ENCODE assay signal across 30 cellular contexts in the genomic region with DNA sequence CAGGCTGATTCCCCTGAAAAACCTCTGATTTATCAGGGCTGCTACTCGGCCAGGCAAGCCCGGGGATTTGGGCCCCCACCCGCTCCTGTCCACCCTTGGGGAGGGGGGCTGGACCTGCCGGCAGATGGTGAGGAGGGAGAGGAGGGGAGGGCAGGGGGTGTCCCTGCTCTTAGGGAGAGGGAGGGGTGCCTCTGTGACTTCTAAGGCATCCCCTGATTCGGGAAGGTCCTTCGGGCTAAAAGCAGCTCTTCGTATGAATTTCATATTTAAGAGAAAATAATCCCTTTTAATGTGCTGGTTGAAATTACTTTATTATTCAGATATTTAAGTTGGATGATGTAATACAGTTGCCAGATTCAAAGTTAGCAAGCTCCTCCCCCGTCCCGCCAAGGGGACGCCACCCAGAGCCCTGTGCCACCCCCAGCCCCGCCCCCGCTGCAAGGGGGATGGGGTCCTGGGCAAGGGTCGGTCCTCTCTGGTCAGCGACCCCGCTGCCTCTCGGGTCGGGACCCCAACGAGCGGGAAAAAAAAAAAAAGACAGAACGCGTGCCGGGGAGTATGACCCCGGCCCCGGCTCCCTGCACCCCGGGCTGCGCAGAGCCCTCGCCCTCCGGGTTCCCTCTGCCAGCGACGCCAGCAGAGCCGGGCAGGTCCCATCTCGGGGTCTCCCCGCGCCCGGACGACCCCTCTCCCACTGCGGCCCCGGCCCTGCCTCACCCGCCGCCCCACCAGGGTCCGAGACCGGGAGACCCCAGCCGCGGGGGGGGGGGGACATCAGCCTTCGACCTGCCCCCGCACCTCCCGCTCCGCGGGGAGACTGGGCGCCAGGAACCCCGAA. TPM values are rescaled to one million over a fixed set of nuclear protein-coding genes. Genes with fewer than 3 reads are reported as not detected.
DNase-seq lines count a peak whose midpoint lies in the region; ATAC-seq and TF ChIP-seq lines count a peak whose summit lies in the region.
"Had no signal": no experiment of that assay in that cellular context is flagged by ENCODE, and none has a peak within 500 bp of the region (broad histone marks: within the 10 kb centered on the region; RNA-seq: fewer than 3 reads in every experiment).

No MANE protein-coding gene starts in this region.

- H3K27ac ChIP-seq in A673 (ENCODE audit: low read depth, low read length, poor library complexity, severe bottlenecking) (no peak overlapping the region), GM23338 (ENCODE audit: low read depth) (no peak overlapping the region)
- H3K27ac ChIP-seq: heart right ventricle, RWPE1, testis had no signal

- H3K4me3 ChIP-seq in A673 (ENCODE audit: low read depth, low read length, poor library complexity, severe bottlenecking) (peak overlapping the region; percentile 33), GM23338 (peak overlapping the region; percentile 58), fibroblast of the aortic adventitia (ENCODE audit: low read depth, low read length) (no peak overlapping the region)
- H3K4me3 ChIP-seq: heart right ventricle had no signal

- CTCF ChIA-PET in A673 (lab: Charles Lee) = interaction anchor here (0.6 kb wide), 1 partner anchor 109 kb away, joined by 7 read pairs; no protein-coding TSS in a partner anchor

- H3K27me3 Mint-ChIP-seq in GM23338 (ENCODE audit: insufficient read depth, low read depth, poor library complexity) = peaks cover 76% of the 10 kb centered on the region

- BruUV-seq in A673 (replicated peaks; lab: Mats Ljungman, UMichigan) = no TSS peak

- peak overlapping the region; percentile 51 for H3K4me3 Mint-ChIP-seq in GM23338
- H3K4me3 Mint-ChIP-seq: activated B cell treated with CpG ODN at 0.5 μM for 24 hours; activated CD8-positive, alpha-beta T cell treated with anti-CD3 and anti-CD28 coated beads for 36 hours; activated naive CD8-positive, alpha-beta T cell treated with anti-CD3 and anti-CD28 coated beads for 36 hours; immature natural killer cell; stimulated activated effector memory CD8-positive, alpha-beta T cell treated with anti-CD3 and anti-CD28 coated beads, Interleukin-12 subunit alpha, Interleukin-12 subunit beta, amount 100 ng/mL, for 72 hours had no signal

- H3K27me3 ChIP-seq in A673 (replicated peaks; ENCODE audit: insufficient read depth, low read depth, low read length, poor library complexity) (peaks cover 58% of the 10 kb centered on the region), GM23338 (ENCODE audit: insufficient read depth) (peaks cover 74% of the 10 kb centered on the region)
- H3K27me3 ChIP-seq: testis had no signal

- intact Hi-C loops in A673 (cut with micrococcal nuclease; ENCODE audit: unreplicated experiment) = no loop called here

- no peaks in the 10 kb centered on the region; the same call in 1 of the 2 replicates for H4K20me1 ChIP-seq in GM23338 (replicated peaks; ENCODE audit: insufficient read depth)

- POLR2A ChIA-PET in A673 (lab: Charles Lee; ENCODE audit: low non-redundant PET) = no interaction called here

- no peak for DNase-seq in A673 (ENCODE audit: low spot score)
- DNase-seq in GM23338 (ENCODE audit: low spot score) = peak; percentile 44
- peak; percentile 30 for DNase-seq in OCI-M1 (lab: John Stamatoyannopoulos, UW)
- peak; percentile 14 for DNase-seq in fibroblast of the aortic adventitia (ENCODE audit: low read depth)
- DNase-seq in NCI-H2196 (lab: John Stamatoyannopoulos, UW; ENCODE audit: unreplicated experiment) = no peak
- DNase-seq in stimulated activated CD4-positive, alpha-beta T cell treated with anti-CD3 and anti-CD28 coated beads, Interleukin-12 subunit alpha, Interleukin-12 subunit beta, amount 100 ng/mL, for 4 hours = no peak
- DNase-seq in activated CD4-positive, alpha-beta T cell treated with anti-CD3 and anti-CD28 coated beads, Interleukin-2, amount 50 U/mL, for 48 hours = no peak
- DNase-seq: activated B cell treated with CpG ODN at 0.5 μM for 24 hours; activated CD8-positive, alpha-beta T cell treated with anti-CD3 and anti-CD28 coated beads for 36 hours; activated effector memory CD4-positive, alpha-beta T cell treated with Interleukin-2 at 50 U/mL for 16 hours; activated naive CD8-positive, alpha-beta T cell treated with anti-CD3 and anti-CD28 coated beads for 36 hours; Calu3; heart right ventricle; immature natural killer cell; KG1; naive B cell; NCI-H1436; occipital lobe; small intestine; stimulated activated CD4-positive, alpha-beta T cell treated with anti-CD3 and anti-CD28 coated beads, Interleukin-2, amount 100 ng/mL, for 48 hours; testis had no signal

- H3K79me2 ChIP-seq in GM23338 (replicated peaks; ENCODE audit: insufficient read depth) = no peaks in the 10 kb centered on the region

- peak overlapping the region; percentile 79 for H3K4me2 ChIP-seq in GM23338

- H3K36me3 ChIP-seq in A673 (ENCODE audit: insufficient read depth, low read length, poor library complexity, severe bottlenecking) (no peaks in the 10 kb centered on the region), GM23338 (ENCODE audit: insufficient read depth) (no peaks in the 10 kb centered on the region)
- H3K36me3 ChIP-seq: heart right ventricle had no signal

- H3F3A ChIP-seq in GM23338 (replicated peaks; ENCODE audit: low read depth) = no peaks in the 10 kb centered on the region; the same call in 1 of the 2 replicates

- no peak overlapping the region for H3K27ac Mint-ChIP-seq in GM23338
- H3K27ac Mint-ChIP-seq: activated B cell treated with CpG ODN at 0.5 μM for 24 hours; activated CD8-positive, alpha-beta T cell treated with anti-CD3 and anti-CD28 coated beads for 36 hours; activated naive CD8-positive, alpha-beta T cell treated with anti-CD3 and anti-CD28 coated beads for 36 hours; CD14-positive monocyte; immature natural killer cell; naive B cell; stimulated activated effector memory CD8-positive, alpha-beta T cell treated with anti-CD3 and anti-CD28 coated beads, Interleukin-12 subunit alpha, Interleukin-12 subunit beta, amount 100 ng/mL, for 72 hours had no signal

- no peaks in the 10 kb centered on the region for H3K36me3 Mint-ChIP-seq in GM23338 (ENCODE audit: low read depth)
- H3K36me3 Mint-ChIP-seq: activated naive CD8-positive, alpha-beta T cell treated with anti-CD3 and anti-CD28 coated beads for 36 hours; immature natural killer cell; naive B cell; stimulated activated effector memory CD8-positive, alpha-beta T cell treated with anti-CD3 and anti-CD28 coated beads, Interleukin-12 subunit alpha, Interleukin-12 subunit beta, amount 100 ng/mL, for 72 hours had no signal

- H3K9me3 Mint-ChIP-seq in GM23338 = no peaks in the 10 kb centered on the region
- H3K9me3 Mint-ChIP-seq: activated B cell treated with CpG ODN at 0.5 μM for 24 hours; activated CD8-positive, alpha-beta T cell treated with anti-CD3 and anti-CD28 coated beads for 36 hours; activated naive CD8-positive, alpha-beta T cell treated with anti-CD3 and anti-CD28 coated beads for 36 hours; naive B cell; stimulated activated effector memory CD8-positive, alpha-beta T cell treated with anti-CD3 and anti-CD28 coated beads, Interleukin-12 subunit alpha, Interleukin-12 subunit beta, amount 100 ng/mL, for 72 hours had no signal

- peaks cover 26% of the 10 kb centered on the region for H3K4me1 Mint-ChIP-seq in GM23338
- H3K4me1 Mint-ChIP-seq: CD14-positive monocyte, immature natural killer cell had no signal

- 0 out of 2 replicates have a peak overlapping the region, but pooled peaks have one; percentile 43 for H2AFZ ChIP-seq in GM23338

- TF ChIP-seq CTCF in A673 (conservative IDR thresholded peaks at IDR 0.05; ENCODE audit: low read depth, low read length) (no peak), GM23338 (conservative IDR thresholded peaks at IDR 0.05; ENCODE audit: low read depth in 2 of 2) (no peak), fibroblast of the aortic adventitia (IDR thresholded peaks at IDR 0.05; ENCODE audit: insufficient read depth, low read length) (no peak)

- H3K9me3 ChIP-seq in A673 (ENCODE audit: low read depth, low read length, poor library complexity, severe bottlenecking) = no peaks in the 10 kb centered on the region
- H3K9me3 ChIP-seq: heart right ventricle, testis had no signal

- ATAC-seq in GM23338 = peak; percentile 8
- no peak for ATAC-seq in HG03432 (IDR thresholded peaks at IDR 0.05; ENCODE audit: unreplicated experiment)
- ATAC-seq: activated CD8-positive, alpha-beta T cell treated with anti-CD3 and anti-CD28 coated beads for 36 hours; heart right ventricle; left lobe of liver; stimulated activated effector memory CD8-positive, alpha-beta T cell treated with anti-CD3 and anti-CD28 coated beads, Interleukin-12 subunit alpha, Interleukin-12 subunit beta, amount 100 ng/mL, for 72 hours had no signal

- H3K9me2 ChIP-seq in GM23338 (ENCODE audit: insufficient read depth) = no peaks in the 10 kb centered on the region

- H3K4me1 ChIP-seq in A673 (ENCODE audit: insufficient read depth, low read length, poor library complexity, severe bottlenecking) (peaks cover 36% of the 10 kb centered on the region), GM23338 (ENCODE audit: insufficient read depth) (peaks cover 29% of the 10 kb centered on the region)
- H3K4me1 ChIP-seq: testis had no signal

TF ChIP-seq in GM23338, 12 proteins besides CTCF, POLR2A, EP300 and RAD21:
- TF ChIP-seq EZH2phosphoT487 (IDR thresholded peaks at IDR 0.05; ENCODE audit: unreplicated experiment) = peak; percentile 12
- TF ChIP-seq EZH2 (IDR thresholded peaks at IDR 0.05; ENCODE audit: low read depth, unreplicated experiment) = peak; percentile 15
- no peak for TF ChIP-seq JUNB (IDR thresholded peaks at IDR 0.05; ENCODE audit: unreplicated experiment)
- TF ChIP-seq ZNF114 (CRISPR knock-in tag; IDR thresholded peaks at IDR 0.05) = no peak
- TF ChIP-seq NANOG (IDR thresholded peaks at IDR 0.05; ENCODE audit: borderline replicate concordance) = no peak

RNA-seq across cellular contexts. Expression of gene LHX3, which starts 12.4 kb away (rescaled TPM):
- total RNA-seq in A673 (2021) (0.11 TPM in 1 of 2 replicates, not detected in the other), fibroblast of the aortic adventitia (ENCODE audit: low replicate concordance) (not detected in 2 replicates)
- not detected in 2 replicates for total RNA-seq in GM23338 (2014; rRNA removed; shearing (Covaris generic))
- 0.08 TPM in 1 of 2 replicates, not detected in the other for polyA plus RNA-seq in GM23338 (2016; fragmentation: Nextera tagmentation; extraction: Ambion mirVana)
- total RNA-seq: activated B cell treated with CpG ODN at 0.5 μM for 24 hours; activated CD8-positive, alpha-beta T cell treated with anti-CD3 and anti-CD28 coated beads for 36 hours; activated naive CD8-positive, alpha-beta T cell treated with anti-CD3 and anti-CD28 coated beads for 36 hours; Calu3; cerebellum; Daoy; fibroblast of villous mesenchyme; heart right ventricle; left lobe of liver; occipital lobe had no signal
- polyA plus RNA-seq: AG04450, CD14-positive monocyte, heart right ventricle, immature natural killer cell, small intestine had no signal

RNA-seq across cellular contexts. Expression of gene QSOX2, which starts 53.1 kb away (rescaled TPM):
- 38.0 and 43.7 TPM in 2 replicates for total RNA-seq in A673 (2021)
- total RNA-seq in GM23338 (2014; rRNA removed; shearing (Covaris generic)) = 25.5 and 29.2 TPM in 2 replicates
- 9.2 and 10.5 TPM in 2 replicates for polyA plus RNA-seq in GM23338 (2016; fragmentation: Nextera tagmentation; extraction: Ambion mirVana)
- 7.1 and 9.2 TPM in 2 replicates for total RNA-seq in fibroblast of the aortic adventitia (ENCODE audit: low replicate concordance)

Comparison
In these comparisons a context has a peak if more than half of its experiments do, and no peak if none do; other contexts are left out.
1. DNase-seq: peak in GM23338 (single experiment), OCI-M1 (single experiment) and fibroblast of the aortic adventitia (single experiment); none in A673 (single experiment), NCI-H2196 (single experiment), stimulated activated CD4-positive, alpha-beta T cell treated with anti-CD3 and anti-CD28 coated beads, Interleukin-12 subunit alpha, Interleukin-12 subunit beta, amount 100 ng/mL, for 4 hours (single experiment) and activated CD4-positive, alpha-beta T cell treated with anti-CD3 and anti-CD28 coated beads, Interleukin-2, amount 50 U/mL, for 48 hours (0 of 2).